40 cellular contexts compared by ENCODE assay signal in genomic region chr15:30999729-31000128, GRCh38.
"Had no signal": no experiment of that assay in that cellular context is flagged by ENCODE, and none has a peak within 500 bp of the region (broad histone marks: within the 10 kb centered on the region; RNA-seq: fewer than 3 reads in every experiment).

No MANE protein-coding gene starts in this region.

- ATAC-seq: activated naive CD4-positive, alpha-beta T cell treated with anti-CD3 and anti-CD28 coated beads, Interleukin-2, amount 50 U/mL, for 72 hours; activated naive CD8-positive, alpha-beta T cell treated with anti-CD3 and anti-CD28 coated beads, Interleukin-2, amount 50 U/mL, for 24 hours; activated T-cell treated with anti-CD3 and anti-CD28 coated beads, Interleukin-2, amount 50 U/mL, for 4 hours; activated T-cell treated with anti-CD3 and anti-CD28 coated beads, Interleukin-2, amount 50 U/mL, for 72 hours; activated T-helper 17 cell treated with anti-CD3 and anti-CD28 coated beads, Interleukin-2, amount 50 U/mL, for 72 hours; body of pancreas had no signal

- H3K36me3 ChIP-seq: adrenal gland, ascending aorta, brain microvascular endothelial cell, breast epithelium, cardiac muscle cell had no signal

- H3K27ac ChIP-seq: adrenal gland, ascending aorta, body of pancreas, brain microvascular endothelial cell, breast epithelium, cardiac muscle cell had no signal

- H3K4me3 ChIP-seq: adrenal gland, ascending aorta, body of pancreas, breast epithelium, cardiac muscle cell had no signal

- DNase-seq: activated effector memory CD4-positive, alpha-beta T cell treated with anti-CD3 and anti-CD28 coated beads, Interleukin-2, amount 50 U/mL, for 16 hours; activated effector memory CD4-positive, alpha-beta T cell treated with Interleukin-2 at 50 U/mL for 16 hours; activated gamma-delta T cell; activated gamma-delta T cell treated with Interleukin-2 at 50 U/mL for 16 hours; activated naive CD4-positive, alpha-beta T cell; activated naive CD4-positive, alpha-beta T cell treated with anti-CD3 and anti-CD28 coated beads for 36 hours; activated naive CD4-positive, alpha-beta T cell treated with anti-CD3 and anti-CD28 coated beads, Interleukin-2, amount 10 ng/mL, durations not matched to agents 7 days and 5 days; activated naive CD4-positive, alpha-beta T cell treated with anti-CD3 and anti-CD28 coated beads, Interleukin-2, amount 50 U/mL, for 16 hours; activated naive CD4-positive, alpha-beta T cell treated with Interleukin-2 at 50 U/mL for 16 hours; activated naive CD8-positive, alpha-beta T cell treated with anti-CD3 and anti-CD28 coated beads for 36 hours; activated naive CD8-positive, alpha-beta T cell treated with anti-CD3 and anti-CD28 coated beads, Interleukin-2, amount 10 ng/mL, durations not matched to agents 7 days and 5 days; activated naive CD8-positive, alpha-beta T cell treated with anti-CD3 and anti-CD28 coated beads, Interleukin-2, amount 50 U/mL, for 24 hours; activated T-cell treated with anti-CD3 and anti-CD28 coated beads, Interleukin-2, amount 50 U/mL, for 1 hour; activated T-cell treated with anti-CD3 and anti-CD28 coated beads, Interleukin-2, amount 50 U/mL, for 24 hours; activated T-cell treated with anti-CD3 and anti-CD28 coated beads, Interleukin-2, amount 50 U/mL, for 4 hours; activated T-cell treated with anti-CD3 and anti-CD28 coated beads, Interleukin-2, amount 50 U/mL, for 48 hours; activated T-cell treated with anti-CD3 and anti-CD28 coated beads, Interleukin-2, amount 50 U/mL, for 72 hours; adrenal gland; amniotic stem cell; amygdala; anterior cingulate cortex; aorta; body of pancreas; brain microvascular endothelial cell; caudate nucleus; central memory CD4-positive, alpha-beta T cell; cerebellar nuclear complex had no signal

- H3K27me3 ChIP-seq: adrenal gland, ascending aorta, body of pancreas, brain microvascular endothelial cell, breast epithelium, cardiac muscle cell had no signal

- H3K4me3 Mint-ChIP-seq: activated naive CD4-positive, alpha-beta T cell treated with anti-CD3 and anti-CD28 coated beads for 36 hours; activated naive CD4-positive, alpha-beta T cell treated with anti-CD3 and anti-CD28 coated beads, Interleukin-2, amount 10 ng/mL, durations not matched to agents 7 days and 5 days; activated naive CD4-positive, alpha-beta T cell treated with anti-CD3 and anti-CD28 coated beads, Interleukin-2, amount 50 U/mL, for 24 hours; activated naive CD8-positive, alpha-beta T cell; activated naive CD8-positive, alpha-beta T cell treated with anti-CD3 and anti-CD28 coated beads for 36 hours; activated naive CD8-positive, alpha-beta T cell treated with anti-CD3 and anti-CD28 coated beads, Interleukin-2, amount 10 ng/mL, durations not matched to agents 7 days and 5 days; activated naive CD8-positive, alpha-beta T cell treated with anti-CD3 and anti-CD28 coated beads, Interleukin-2, amount 50 U/mL, for 24 hours; activated T-cell treated with anti-CD3 and anti-CD28 coated beads, Interleukin-2, amount 50 U/mL, for 24 hours; activated T-cell treated with anti-CD3 and anti-CD28 coated beads, Interleukin-2, amount 50 U/mL, for 4 hours; activated T-cell treated with anti-CD3 and anti-CD28 coated beads, Interleukin-2, amount 50 U/mL, for 72 hours; activated T-helper 1 cell treated with anti-CD3 and anti-CD28 coated beads, Interleukin-12 subunit alpha, Interleukin-12 subunit beta, Interleukin-2, Interleukin-4 antibody, amounts not matched to agents 30 ng/mL and 10 ng/mL and 1 ng/mL, durations not matched to agents 14 hours and 24 hours and 36 hours; activated T-helper 17 cell treated with anti-CD3 and anti-CD28 coated beads, Interleukin-2, amount 50 U/mL, for 72 hours; brain; central memory CD8-positive, alpha-beta T cell had no signal

- H3K9me3 Mint-ChIP-seq: activated naive CD4-positive, alpha-beta T cell treated with anti-CD3 and anti-CD28 coated beads for 36 hours; activated naive CD4-positive, alpha-beta T cell treated with anti-CD3 and anti-CD28 coated beads, Interleukin-2, amount 10 ng/mL, durations not matched to agents 7 days and 5 days; activated naive CD4-positive, alpha-beta T cell treated with anti-CD3 and anti-CD28 coated beads, Interleukin-2, amount 50 U/mL, for 24 hours; activated naive CD8-positive, alpha-beta T cell treated with anti-CD3 and anti-CD28 coated beads for 36 hours; activated naive CD8-positive, alpha-beta T cell treated with anti-CD3 and anti-CD28 coated beads, Interleukin-2, amount 10 ng/mL, durations not matched to agents 7 days and 5 days; activated naive CD8-positive, alpha-beta T cell treated with anti-CD3 and anti-CD28 coated beads, Interleukin-2, amount 50 U/mL, for 24 hours; activated T-cell treated with anti-CD3 and anti-CD28 coated beads, Interleukin-2, amount 50 U/mL, for 24 hours; activated T-cell treated with anti-CD3 and anti-CD28 coated beads, Interleukin-2, amount 50 U/mL, for 4 hours; activated T-cell treated with anti-CD3 and anti-CD28 coated beads, Interleukin-2, amount 50 U/mL, for 72 hours; activated T-helper 1 cell treated with anti-CD3 and anti-CD28 coated beads, Interleukin-12 subunit alpha, Interleukin-12 subunit beta, Interleukin-2, Interleukin-4 antibody, amounts not matched to agents 30 ng/mL and 10 ng/mL and 1 ng/mL, durations not matched to agents 14 hours and 24 hours and 36 hours; activated T-helper 17 cell treated with anti-CD3 and anti-CD28 coated beads, Interleukin-2, amount 50 U/mL, for 72 hours; activated T-helper 2 cell treated with anti-CD3 and anti-CD28 coated beads, Interferon-gamma antibody, Interleukin-2, Interleukin-4, amounts not matched to agents 10 μg/mL and 5 μg/mL and 100 μg/mL, durations not matched to agents 14 hours and 24 hours and 36 hours; central memory CD8-positive, alpha-beta T cell had no signal

- H3K36me3 Mint-ChIP-seq: activated naive CD4-positive, alpha-beta T cell treated with anti-CD3 and anti-CD28 coated beads, Interleukin-2, amount 10 ng/mL, durations not matched to agents 7 days and 5 days; activated naive CD4-positive, alpha-beta T cell treated with anti-CD3 and anti-CD28 coated beads, Interleukin-2, amount 50 U/mL, for 24 hours; activated naive CD8-positive, alpha-beta T cell; activated naive CD8-positive, alpha-beta T cell treated with anti-CD3 and anti-CD28 coated beads for 36 hours; activated naive CD8-positive, alpha-beta T cell treated with anti-CD3 and anti-CD28 coated beads, Interleukin-2, amount 10 ng/mL, durations not matched to agents 7 days and 5 days; brain had no signal

- H3K4me1 ChIP-seq: adrenal gland, ascending aorta, body of pancreas, breast epithelium had no signal

- FAIRE-seq: astrocyte, bronchial epithelial cell had no signal

- H3K27ac Mint-ChIP-seq: activated naive CD4-positive, alpha-beta T cell treated with anti-CD3 and anti-CD28 coated beads for 36 hours; activated naive CD4-positive, alpha-beta T cell treated with anti-CD3 and anti-CD28 coated beads, Interleukin-2, amount 10 ng/mL, durations not matched to agents 7 days and 5 days; activated naive CD4-positive, alpha-beta T cell treated with anti-CD3 and anti-CD28 coated beads, Interleukin-2, amount 50 U/mL, for 24 hours; activated naive CD4-positive, alpha-beta T cell treated with anti-CD3 and anti-CD28 coated beads, Interleukin-2, amount 50 U/mL, for 72 hours; activated naive CD8-positive, alpha-beta T cell; activated naive CD8-positive, alpha-beta T cell treated with anti-CD3 and anti-CD28 coated beads for 36 hours; activated naive CD8-positive, alpha-beta T cell treated with anti-CD3 and anti-CD28 coated beads, Interleukin-2, amount 10 ng/mL, durations not matched to agents 7 days and 5 days; activated naive CD8-positive, alpha-beta T cell treated with anti-CD3 and anti-CD28 coated beads, Interleukin-2, amount 50 U/mL, for 24 hours; activated T-cell treated with anti-CD3 and anti-CD28 coated beads, Interleukin-2, amount 50 U/mL, for 24 hours; activated T-cell treated with anti-CD3 and anti-CD28 coated beads, Interleukin-2, amount 50 U/mL, for 72 hours; activated T-helper 1 cell treated with anti-CD3 and anti-CD28 coated beads, Interleukin-12 subunit alpha, Interleukin-12 subunit beta, Interleukin-2, Interleukin-4 antibody, amounts not matched to agents 30 ng/mL and 10 ng/mL and 1 ng/mL, durations not matched to agents 14 hours and 24 hours and 36 hours; activated T-helper 17 cell treated with anti-CD3 and anti-CD28 coated beads, Interleukin-2, amount 50 U/mL, for 72 hours; activated T-helper 2 cell treated with anti-CD3 and anti-CD28 coated beads, Interferon-gamma antibody, Interleukin-2, Interleukin-4, amounts not matched to agents 10 μg/mL and 5 μg/mL and 100 μg/mL, durations not matched to agents 14 hours and 24 hours and 36 hours; brain had no signal

- H3K9me3 ChIP-seq: adrenal gland, ascending aorta, body of pancreas, breast epithelium had no signal
